ENCODE assay signal across 8 cellular contexts in genomic region chr1:145859491-145860159, GRCh38. TPM values are rescaled to one million over a fixed set of nuclear protein-coding genes. Genes with fewer than 3 reads are reported as not detected.
A peak's percentile ranks its signal among the peaks of the same experiment; 100 is the strongest.
DNase-seq lines count a peak whose midpoint lies in the region; ATAC-seq and TF ChIP-seq lines count a peak whose summit lies in the region.

No MANE protein-coding gene starts in this region.

- H3K4me3 ChIP-seq in A673 (ENCODE audit: low read depth, low read length, poor library complexity, severe bottlenecking) = peak overlapping the region; percentile 91
- peak overlapping the region; percentile 94 for H3K4me3 ChIP-seq in WERI-Rb-1 (ENCODE audit: low read depth, low read length)
- H3K4me3 ChIP-seq in mammary epithelial cell (replicated peaks in 1 of 3; ENCODE audit: insufficient read depth in 1 of 3, low read depth in 2 of 3, low read length in 3 of 3) = peak overlapping the region; percentile 56 to 94 (median 80)
- peak overlapping the region; percentile 65 to 93 (median 86) for H3K4me3 ChIP-seq in spleen

- ATAC-seq in GM18861 (IDR thresholded peaks at IDR 0.05; ENCODE audit: unreplicated experiment) (peak; percentile 63), HG03095 (IDR thresholded peaks at IDR 0.05; ENCODE audit: unreplicated experiment) (peak; percentile 83)

- H3K79me2 ChIP-seq in mammary epithelial cell (ENCODE audit: insufficient read depth, low read length) = peaks cover 26% of the 10 kb centered on the region

- in situ Hi-C loops in mammary epithelial cell (cut with MboI; ENCODE audit: low sequenced_read_pairs in 2 of 2) = loop anchor here (5.0 to 10.0 kb wide), 2 partner anchors 105 to 153 kb away; partner anchors contain the start of genes ANKRD34A (in 1 of the 2) and POLR3GL (in 1 of the 2)

- H4K20me1 ChIP-seq in mammary epithelial cell (ENCODE audit: insufficient read depth, low read length) = no peaks in the 10 kb centered on the region

- H3K36me3 ChIP-seq in A673 (ENCODE audit: insufficient read depth, low read length, poor library complexity, severe bottlenecking) (peaks cover 15% of the 10 kb centered on the region), WERI-Rb-1 (peaks cover 23% of the 10 kb centered on the region), mammary epithelial cell (ENCODE audit: insufficient read depth, low read length) (peaks cover 3% of the 10 kb centered on the region), spleen (peaks cover 0 to 23% (median 19%) of the 10 kb centered on the region in 6 donors)

- H2AFZ ChIP-seq in mammary epithelial cell (ENCODE audit: low read depth, low read length) = peak overlapping the region; percentile 82

- POLR2A ChIA-PET in A673 (lab: Charles Lee; ENCODE audit: low non-redundant PET) = interaction anchor here (0.6 kb wide), 1 partner anchor 120 kb away, joined by 3 read pairs; no protein-coding TSS in a partner anchor

- H3K9me3 ChIP-seq in A673 (ENCODE audit: low read depth, low read length, poor library complexity, severe bottlenecking) (no peaks in the 10 kb centered on the region), WERI-Rb-1 (ENCODE audit: severe bottlenecking) (no peaks in the 10 kb centered on the region), mammary epithelial cell (replicated peaks; ENCODE audit: insufficient read depth, low read length) (no peaks in the 10 kb centered on the region), spleen (no peaks in the 10 kb centered on the region)

- TF ChIP-seq POLR2A in spleen (IDR thresholded peaks at IDR 0.05) = peak in 1 of 3 donors; percentile 39

- intact Hi-C loops in A673 (cut with micrococcal nuclease; ENCODE audit: unreplicated experiment) = loop anchor here (2.0 to 10.0 kb wide), 5 partner anchors 55 to 138 kb away; partner anchors contain the start of genes LIX1L, PEX11B, RBM8A and TXNIP
- intact Hi-C loops in mammary epithelial cell (cut with micrococcal nuclease) = loop anchor here (1.0 kb wide), 2 partner anchors 26 to 62 kb away; partner anchors contain the start of gene ANKRD35
- intact Hi-C loops in spleen (cut with DNase I; ENCODE audit: low total_unique reads) = no loop called here

- BruUV-seq in A673 (replicated peaks; lab: Mats Ljungman, UMichigan) = no TSS peak
- no TSS peak for BruUV-seq in mammary epithelial cell (replicated peaks; lab: Mats Ljungman, UMichigan)

- peak overlapping the region; percentile 75 for H3K9ac ChIP-seq in mammary epithelial cell (ENCODE audit: insufficient read depth, low read length)

- H3K4me2 ChIP-seq in mammary epithelial cell (ENCODE audit: insufficient read depth, low read depth, low read length) = peak overlapping the region; percentile 86

- H3K4me1 ChIP-seq in A673 (ENCODE audit: insufficient read depth, low read length, poor library complexity, severe bottlenecking) = peaks cover 9% of the 10 kb centered on the region
- H3K4me1 ChIP-seq in mammary epithelial cell (ENCODE audit: insufficient read depth, low read length) = peaks cover 13% of the 10 kb centered on the region
- H3K4me1 ChIP-seq in spleen = peaks cover 3 to 27% (median 15%) of the 10 kb centered on the region in 6 donors

- peak overlapping the region; percentile 78 for H3K27ac ChIP-seq in A673 (ENCODE audit: low read depth, low read length, poor library complexity, severe bottlenecking)
- peak overlapping the region; percentile 92 for H3K27ac ChIP-seq in WERI-Rb-1
- H3K27ac ChIP-seq in mammary epithelial cell (ENCODE audit: insufficient read depth, low read depth, low read length) = peak overlapping the region; percentile 29
- H3K27ac ChIP-seq in spleen = peak overlapping the region; percentile 84 to 96 (median 90)

- WGBS in mammary epithelial cell (ENCODE audit: low coverage, missing lambda C conversion rate) = 4% methylated on average over 29 of the region's 44 CpGs
- 0 to 2% (median 0%) methylated on average over 39 to 44 of the region's 44 CpGs for WGBS in spleen, 5 donors

- DNase-seq in A673 (ENCODE audit: low spot score) (peak; percentile 92), NCI-H2171 treated with DMSO at 0.1 percent for 48 hours (lab: John Stamatoyannopoulos, UW) (peak; percentile 55), WERI-Rb-1 (peak; percentile 100), mammary epithelial cell (peak; percentile 84), inferior parietal cortex (ENCODE audit: extremely low spot score) (peak; percentile 80), spleen (peak; percentile 95)

- CTCF ChIA-PET in A673 (lab: Charles Lee) (interaction anchor here (1.9 to 2.7 kb wide), 2 partner anchors 14 to 32 kb away, joined by 14 to 25 read pairs; partner anchors contain the start of gene NUDT17), mammary epithelial cell (lab: Charles Lee; ENCODE audit: low non-redundant PET) (interaction anchor here (0.5 to 1.6 kb wide), 4 partner anchors 32 to 120 kb away, joined by 3 to 13 read pairs (median 5); no protein-coding TSS in a partner anchor)

- dilution Hi-C loops in mammary epithelial cell (cut with HindIII; ENCODE audit: low sequenced_read_pairs) = no loop called here

- TF ChIP-seq CTCF in A673 (conservative IDR thresholded peaks at IDR 0.05; ENCODE audit: low read depth, low read length) = no peak
- 0 out of 2 replicates have a peak, but pooled peaks have one; percentile 0 for TF ChIP-seq CTCF in WERI-Rb-1 (IDR thresholded peaks at IDR 0.05; ENCODE audit: low read depth, low read length)
- peak in 1 of 2 donors; percentile 1 for TF ChIP-seq CTCF in mammary epithelial cell (conservative IDR thresholded peaks at IDR 0.05 in 1 of 2, IDR thresholded peaks at IDR 0.05 in 1 of 2; ENCODE audit: extremely low read depth in 1 of 2, insufficient read depth in 1 of 2, low read depth in 1 of 2, low read length in 2 of 2)
- TF ChIP-seq CTCF in spleen (IDR thresholded peaks at IDR 0.05 in 8 of 11, conservative IDR thresholded peaks at IDR 0.05 in 3 of 11) = peak in 4 of 11 experiments; percentile 5 to 22 (median 14)

- H3K27me3 ChIP-seq in A673 (replicated peaks; ENCODE audit: insufficient read depth, low read depth, low read length, poor library complexity) (no peaks in the 10 kb centered on the region), WERI-Rb-1 (ENCODE audit: insufficient read depth, low read depth, severe bottlenecking) (no peaks in the 10 kb centered on the region), mammary epithelial cell (ENCODE audit: insufficient read depth, low read length) (no peaks in the 10 kb centered on the region), spleen (replicated peaks in 1 of 7) (peaks cover 0 to 3% (median 0%) of the 10 kb centered on the region in 7 donors)

RNA-seq across cellular contexts. Expression of gene PIAS3, which starts 0.7 kb away (rescaled TPM):
- total RNA-seq in A673 (2021) = 41.8 and 47.0 TPM in 2 replicates
- 10 to 100 TPM; 21.7 to 58.8 TPM for total RNA-seq in mammary epithelial cell
- polyA plus RNA-seq in mammary epithelial cell = 40.5 TPM
- polyA minus RNA-seq in mammary epithelial cell = 89.4 TPM
- total RNA-seq in spleen = 10 to 100 TPM; 20.1 to 29.5 (median 26.2) TPM
- 10 to 100 TPM; 10.1 to 16.9 (median 11.7) TPM for polyA plus RNA-seq in spleen

RNA-seq across cellular contexts. Expression of gene NUDT17, which starts 14.2 kb away (rescaled TPM):
- total RNA-seq in A673 (2021) = 3.4 and 6.6 TPM in 2 replicates
- total RNA-seq in mammary epithelial cell = 1 to 10 TPM; 2.7 to 4.3 TPM
- polyA plus RNA-seq in mammary epithelial cell = 2.5 TPM
- not detected for polyA minus RNA-seq in mammary epithelial cell
- total RNA-seq in spleen = 1 to 10 TPM; 4.3 to 7.5 (median 5.4) TPM
- 1 to 10 TPM; 4.8 to 6.7 (median 4.8) TPM for polyA plus RNA-seq in spleen

RNA-seq across cellular contexts. Expression of gene ANKRD35, which starts 26.0 kb away (rescaled TPM):
- total RNA-seq in A673 (2021) (not detected in 2 replicates), mammary epithelial cell (under 1 TPM; 0.33 to 0.66 TPM), spleen (1 to 10 TPM in 1 of 7 donors, under 1 TPM in 6; 0.26 to 1.3 (median 0.47) TPM)
- polyA plus RNA-seq in mammary epithelial cell (0.67 TPM), spleen (under 1 TPM; 0.38 to 0.65 (median 0.57) TPM)
- 4.8 TPM for polyA minus RNA-seq in mammary epithelial cell

RNA-seq across cellular contexts. Expression of gene POLR3C, which starts 35.6 kb away (rescaled TPM):
- total RNA-seq in A673 (2021) (49.6 and 50.3 TPM in 2 replicates), mammary epithelial cell (10 to 100 TPM; 36.2 to 44.3 TPM), spleen (10 to 100 TPM; 28.5 to 37.0 (median 32.5) TPM)
- polyA plus RNA-seq in mammary epithelial cell (36.6 TPM), spleen (10 to 100 TPM; 15.7 to 17.2 (median 16.2) TPM)
- polyA minus RNA-seq in mammary epithelial cell = 38.2 TPM

RNA-seq across cellular contexts. Expression of gene RNF115, which starts 35.7 kb away (rescaled TPM):
- 15.3 and 18.0 TPM in 2 replicates for total RNA-seq in A673 (2021)
- 10 to 100 TPM; 11.1 to 12.0 TPM for total RNA-seq in mammary epithelial cell
- polyA plus RNA-seq in mammary epithelial cell = 5.6 TPM
- 4.1 TPM for polyA minus RNA-seq in mammary epithelial cell
- total RNA-seq in spleen = 10 to 100 TPM; 12.0 to 27.2 (median 17.5) TPM
- polyA plus RNA-seq in spleen = 1 to 10 TPM; 4.8 to 5.9 (median 5.0) TPM

Comparison
In these comparisons a context has a peak if more than half of its experiments do, and no peak if none do; other contexts are left out.
1. Peak in every context shown above with its lines: DNase-seq, ATAC-seq, H3K4me3 ChIP-seq and H3K27ac ChIP-seq.
2. H3K27ac ChIP-seq: peak in every context shown above with its lines; median percentile 92 in WERI-Rb-1; 90 in spleen; 78 in A673; 29 in mammary epithelial cell.